Comparison of ENCODE assay signal across 12 cellular contexts in genomic region chr2:235511187-235511661, GRCh38. TPM values are rescaled to one million over a fixed set of nuclear protein-coding genes. Genes with fewer than 3 reads are reported as not detected.
A peak's percentile ranks its signal among the peaks of the same experiment; 100 is the strongest.
DNase-seq lines count a peak whose midpoint lies in the region; ATAC-seq, FAIRE-seq and TF ChIP-seq lines count a peak whose summit lies in the region.
"Had no signal": no experiment of that assay in that cellular context is flagged by ENCODE, and none has a peak within 500 bp of the region (broad histone marks: within the 10 kb centered on the region; RNA-seq: fewer than 3 reads in every experiment).

No MANE protein-coding gene starts in this region.

- WGBS in right cardiac atrium, result 68% methylated on average over 7 of the region's 7 CpGs
- 5 to 38% methylated on average over 7 of the region's 7 CpGs for WGBS in sigmoid colon, 2 donors

- TF ChIP-seq CTCF in left ventricle myocardium inferior (IDR thresholded peaks at IDR 0.05; ENCODE audit: borderline replicate concordance) (no peak), astrocyte of the cerebellum (IDR thresholded peaks at IDR 0.05; ENCODE audit: low read depth, low read length, missing control alignments) (no peak), sigmoid colon (IDR thresholded peaks at IDR 0.05) (no peak)

- H3K4me1 ChIP-seq in right cardiac atrium (ENCODE audit: control insufficient read depth, insufficient read depth, low read length) (peaks cover 2% of the 10 kb centered on the region), left ventricle myocardium inferior (no peaks in the 10 kb centered on the region), sigmoid colon (peaks cover 0 to 12% (median 10%) of the 10 kb centered on the region in 4 donors)

- intact Hi-C loops in right cardiac atrium (cut with DNase I) (no loop called here), left ventricle myocardium inferior (cut with micrococcal nuclease) (no loop called here), sigmoid colon (cut with DNase I) (no loop called here)

- H3K36me3 ChIP-seq in left ventricle myocardium inferior (no peaks in the 10 kb centered on the region), sigmoid colon (no peaks in the 10 kb centered on the region)

- H3K9me3 ChIP-seq in right cardiac atrium (ENCODE audit: control insufficient read depth, low read length) (no peaks in the 10 kb centered on the region), left ventricle myocardium inferior (replicated peaks) (no peaks in the 10 kb centered on the region), sigmoid colon (no peaks in the 10 kb centered on the region)
- H3K9me3 ChIP-seq: tibial nerve had no signal

- H3K4me3 ChIP-seq in right cardiac atrium (ENCODE audit: low read length), result no peak overlapping the region
- H3K4me3 ChIP-seq in left ventricle myocardium inferior, result no peak overlapping the region
- H3K4me3 ChIP-seq in astrocyte of the cerebellum (ENCODE audit: low read depth, low read length), result no peak overlapping the region
- H3K4me3 ChIP-seq in sigmoid colon, result no peak overlapping the region
- H3K4me3 ChIP-seq: tibial nerve had no signal

- no peak for TF ChIP-seq POLR2A in sigmoid colon (IDR thresholded peaks at IDR 0.05)

- no peak for FAIRE-seq in urothelium cell line (lab: Jason Lieb, UNC)

- ATAC-seq in right cardiac atrium, result peak; percentile 30 to 65
- ATAC-seq in HG02884 (IDR thresholded peaks at IDR 0.05; ENCODE audit: unreplicated experiment), result no peak

- H3K27ac ChIP-seq in right cardiac atrium (ENCODE audit: low read length), result no peak overlapping the region
- no peak overlapping the region for H3K27ac ChIP-seq in left ventricle myocardium inferior (replicated peaks)
- no peak overlapping the region for H3K27ac ChIP-seq in sigmoid colon
- H3K27ac ChIP-seq: C4-2B had no signal

- DNase-seq in right cardiac atrium, result no peak
- no peak for DNase-seq in left ventricle myocardium inferior
- peak; percentile 81 for DNase-seq in astrocyte of the cerebellum (ENCODE audit: low read depth)
- DNase-seq in islet precursor cell, result peak; percentile 78
- peak; percentile 72 for DNase-seq in urothelium cell line (ENCODE audit: low spot score)
- no peak for DNase-seq in sigmoid colon
- DNase-seq in NOMO-1 (lab: John Stamatoyannopoulos, UW; ENCODE audit: unreplicated experiment in 2 of 2), result no peak
- DNase-seq: activated CD8-positive, alpha-beta memory T cell treated with anti-CD3 and anti-CD28 coated beads, Interleukin-2, amount 50 U/mL, for 4 hours; erythroblast had no signal

- H3K27me3 ChIP-seq in right cardiac atrium (ENCODE audit: control insufficient read depth, insufficient read depth) (no peaks in the 10 kb centered on the region), left ventricle myocardium inferior (ENCODE audit: low read depth) (no peaks in the 10 kb centered on the region), sigmoid colon (no peaks in the 10 kb centered on the region)
- H3K27me3 ChIP-seq: tibial nerve had no signal

- in situ Hi-C loops in astrocyte of the cerebellum (cut with HindIII; ENCODE audit: low sequenced_read_pairs), result no loop called here

- TF ChIP-seq EP300 in sigmoid colon (IDR thresholded peaks at IDR 0.05), result no peak

RNA-seq across cellular contexts. Expression of gene AGAP1, which starts 17.4 kb away (rescaled TPM):
- total RNA-seq in right cardiac atrium (10 to 100 TPM; 22.5 to 25.3 (median 23.3) TPM), left ventricle myocardium inferior (18.1 TPM), sigmoid colon (10 to 100 TPM; 18.6 to 42.7 (median 23.8) TPM)
- polyA plus RNA-seq in right cardiac atrium (10.5 TPM), sigmoid colon (10 to 100 TPM; 10.8 to 18.5 (median 13.4) TPM)

Comparison
In these comparisons a context has a peak if more than half of its experiments do, and no peak if none do; other contexts are left out.
1. DNase-seq: peak in astrocyte of the cerebellum (single experiment), islet precursor cell (single experiment) and urothelium cell line (single experiment); none in right cardiac atrium (0 of 3), left ventricle myocardium inferior (single experiment), sigmoid colon (single experiment) and NOMO-1 (0 of 2).